7 cellular contexts compared by ENCODE assay signal in genomic region chr7:108989319-108989718, GRCh38.
"Had no signal": no experiment of that assay in that cellular context is flagged by ENCODE, and none has a peak within 500 bp of the region (broad histone marks: within the 10 kb centered on the region; RNA-seq: fewer than 3 reads in every experiment).

No MANE protein-coding gene starts in this region.

- H3K4me3 Mint-ChIP-seq: H9, IgD-negative memory B cell had no signal

- H3K36me3 Mint-ChIP-seq: IgD-negative memory B cell had no signal

- H2AFZ ChIP-seq: GM23248 had no signal

- ATAC-seq: HepG2 had no signal

- H3K27ac ChIP-seq: GM23248, HL-60 had no signal

- DNase-seq: GM23248, H9, HCEC 1CT, KBM-7 had no signal

- H3K4me1 Mint-ChIP-seq: IgD-negative memory B cell had no signal

- H3K9me3 Mint-ChIP-seq: H9 had no signal

- H3K9ac ChIP-seq: GM23248 had no signal

- H3K27me3 Mint-ChIP-seq: IgD-negative memory B cell had no signal

- H3K4me3 ChIP-seq: GM23248 had no signal

- H3K27ac Mint-ChIP-seq: IgD-negative memory B cell had no signal
